ENCODE assay signal across 19 cellular contexts in the genomic region with DNA sequence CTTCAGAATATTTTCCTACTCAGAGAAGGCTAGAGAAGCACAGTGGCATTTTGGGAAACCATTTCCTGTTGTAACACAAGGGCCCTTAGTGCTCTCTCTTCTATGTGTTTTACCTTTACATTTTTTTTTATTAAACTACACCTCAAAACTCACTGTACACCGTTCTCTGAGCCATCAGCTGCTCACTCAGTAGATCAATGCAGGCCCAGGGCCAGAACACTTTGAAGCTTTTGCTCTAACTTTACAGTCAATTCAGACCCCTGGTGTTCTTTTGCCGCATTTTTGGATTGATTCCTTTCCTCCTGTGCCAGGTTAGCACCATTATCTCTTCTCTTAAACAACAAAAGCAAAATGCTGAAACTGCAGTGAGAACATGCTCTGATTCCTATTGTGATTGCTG.
DNase-seq lines count a peak whose midpoint lies in the region; ATAC-seq and TF ChIP-seq lines count a peak whose summit lies in the region.
"Had no signal": no experiment of that assay in that cellular context is flagged by ENCODE, and none has a peak within 500 bp of the region (broad histone marks: within the 10 kb centered on the region; RNA-seq: fewer than 3 reads in every experiment).

No MANE protein-coding gene starts in this region.

- H3K9me3 ChIP-seq in IMR-90 (ENCODE audit: control insufficient read depth, insufficient read depth, low read length) (no peaks in the 10 kb centered on the region), osteoblast (ENCODE audit: low read depth, low read length) (no peaks in the 10 kb centered on the region), right cardiac atrium (ENCODE audit: control insufficient read depth, low read length) (no peaks in the 10 kb centered on the region), WERI-Rb-1 (ENCODE audit: severe bottlenecking) (no peaks in the 10 kb centered on the region)
- H3K9me3 ChIP-seq: BLaER1, Caco-2, Peyer's patch had no signal

- H4K91ac ChIP-seq in IMR-90 (ENCODE audit: insufficient read depth, low read depth, low read length) = no peak overlapping the region

- H3K4ac ChIP-seq in IMR-90 (ENCODE audit: low read depth, low read length) = 0 out of 2 replicates have a peak overlapping the region, but pooled peaks have one; percentile 7

- H3K9ac ChIP-seq in IMR-90 (ENCODE audit: low read depth, low read length) = no peak overlapping the region
- H3K9ac ChIP-seq: BLaER1 had no signal

- H2AK5ac ChIP-seq in IMR-90 (ENCODE audit: low read depth, low read length) = no peak overlapping the region

- H2BK120ac ChIP-seq in IMR-90 (ENCODE audit: low read depth, low read length) = no peak overlapping the region; the same call in 1 of the 2 replicates

- H2BK5ac ChIP-seq in IMR-90 (ENCODE audit: low read depth, low read length, poor library complexity, severe bottlenecking) = no peak overlapping the region

- intact Hi-C loops in IMR-90 (cut with micrococcal nuclease) (no loop called here), left colon (cut with DNase I, micrococcal nuclease) (no loop called here), right cardiac atrium (cut with DNase I) (no loop called here)

- H4K20me1 ChIP-seq in IMR-90 (ENCODE audit: insufficient read depth, low read length) (no peaks in the 10 kb centered on the region), osteoblast (ENCODE audit: insufficient read depth, low read length) (no peaks in the 10 kb centered on the region)
- H4K20me1 ChIP-seq: BLaER1 had no signal

- H3K4me3 ChIP-seq in IMR-90 (ENCODE audit: insufficient read depth, low read depth, low read length) (no peak overlapping the region), astrocyte of the cerebellum (ENCODE audit: low read depth, low read length) (no peak overlapping the region), osteoblast (ENCODE audit: insufficient read depth, low read length) (no peak overlapping the region), right cardiac atrium (ENCODE audit: low read length) (no peak overlapping the region), WERI-Rb-1 (ENCODE audit: low read depth, low read length) (no peak overlapping the region)
- H3K4me3 ChIP-seq: BLaER1, GM12878, Peyer's patch had no signal

- ATAC-seq in IMR-90 (ENCODE audit: low read depth) (no peak), left colon (peak; percentile 7), right cardiac atrium (no peak)
- ATAC-seq: GM12878, SK-N-SH treated with all-trans-retinoic acid at 6 μM for 48 hours had no signal

- H3K9me1 ChIP-seq in IMR-90 (ENCODE audit: insufficient read depth, low read length) = peaks cover 4% of the 10 kb centered on the region; the same call in 1 of the 2 replicates

- H2AK9ac ChIP-seq in IMR-90 (replicated peaks; ENCODE audit: low read depth, low read length, poor library complexity) = no peak overlapping the region

- no peaks in the 10 kb centered on the region for H3K27me3 ChIP-seq in IMR-90 (ENCODE audit: control insufficient read depth, insufficient read depth, low read length)
- no peaks in the 10 kb centered on the region for H3K27me3 ChIP-seq in osteoblast (ENCODE audit: insufficient read depth, low read length)
- no peaks in the 10 kb centered on the region for H3K27me3 ChIP-seq in right cardiac atrium (ENCODE audit: control insufficient read depth, insufficient read depth)
- H3K27me3 ChIP-seq in WERI-Rb-1 (ENCODE audit: insufficient read depth, low read depth, severe bottlenecking) = no peaks in the 10 kb centered on the region
- H3K27me3 ChIP-seq: BLaER1, Peyer's patch had no signal

- TF ChIP-seq CTCF in IMR-90 (conservative IDR thresholded peaks at IDR 0.05; ENCODE audit: low read depth, low read length) (no peak), astrocyte of the cerebellum (IDR thresholded peaks at IDR 0.05; ENCODE audit: low read depth, low read length, missing control alignments) (no peak), osteoblast (IDR thresholded peaks at IDR 0.05; ENCODE audit: extremely low read depth, low read depth, low read length) (no peak), WERI-Rb-1 (IDR thresholded peaks at IDR 0.05; ENCODE audit: low read depth, low read length) (no peak)

- H4K8ac ChIP-seq in IMR-90 (ENCODE audit: low read depth in 2 of 2, low read length in 2 of 2) = no peak overlapping the region

- peaks cover 6% of the 10 kb centered on the region for H3K4me1 ChIP-seq in IMR-90 (ENCODE audit: control insufficient read depth, insufficient read depth, low read length)
- peaks cover 3% of the 10 kb centered on the region for H3K4me1 ChIP-seq in osteoblast (ENCODE audit: insufficient read depth, low read length)
- no peaks in the 10 kb centered on the region for H3K4me1 ChIP-seq in right cardiac atrium (ENCODE audit: control insufficient read depth, insufficient read depth, low read length)
- H3K4me1 ChIP-seq: BLaER1, Caco-2 had no signal

- TF ChIP-seq POLR2A in IMR-90 (IDR thresholded peaks at IDR 0.05; ENCODE audit: low read depth, low read length) = no peak

- POLR2A ChIA-PET in IMR-90 (lab: Charles Lee; ENCODE audit: unreplicated experiment) = no interaction called here

- H3K23ac ChIP-seq in IMR-90 (ENCODE audit: low read depth, low read length) = no peak overlapping the region

- no peak overlapping the region for H3K56ac ChIP-seq in IMR-90 (ENCODE audit: extremely low read depth, insufficient read depth, low read length)

- no peak for TF ChIP-seq RAD21 in IMR-90 (IDR thresholded peaks at IDR 0.05; ENCODE audit: low read length)

- H3K36me3 ChIP-seq in IMR-90 (ENCODE audit: control insufficient read depth, insufficient read depth, low read length) (no peaks in the 10 kb centered on the region), osteoblast (ENCODE audit: insufficient read depth, low read length) (no peaks in the 10 kb centered on the region), WERI-Rb-1 (no peaks in the 10 kb centered on the region)
- H3K36me3 ChIP-seq: BLaER1, Peyer's patch had no signal

- WGBS in IMR-90 (ENCODE audit: extremely low coverage in 2 of 2, insufficient read length in 1 of 2), 2 experiments = no CpG with 5 or more reads among the region's 2 CpGs
- WGBS in right cardiac atrium = 70% methylated on average over 2 of the region's 2 CpGs

- H3K4me2 ChIP-seq in IMR-90 (ENCODE audit: low read depth, low read length) (no peak overlapping the region), osteoblast (ENCODE audit: insufficient read depth, low read length) (no peak overlapping the region)
- H3K4me2 ChIP-seq: BLaER1 had no signal

- no peaks in the 10 kb centered on the region for H3K79me1 ChIP-seq in IMR-90 (ENCODE audit: low read depth in 1 of 2, low read length in 2 of 2)

- H3K79me2 ChIP-seq in osteoblast (ENCODE audit: insufficient read depth, low read length) = no peaks in the 10 kb centered on the region

- DNase-seq in IMR-90 = no peak
- DNase-seq in astrocyte of the cerebellum (ENCODE audit: low read depth) = peak; percentile 9
- no peak for DNase-seq in left colon
- no peak for DNase-seq in osteoblast (ENCODE audit: insufficient read length, low spot score, missing footprints)
- no peak for DNase-seq in right cardiac atrium
- DNase-seq in C1 segment of cervical spinal cord (lab: John Stamatoyannopoulos, UW) = no peak
- DNase-seq in WERI-Rb-1 = no peak
- DNase-seq: Caco-2; CD4-positive, alpha-beta memory T cell; DND-41; MV-4-11; NCI-H1417; NCI-H187; NCI-H510A; NK-92 treated with Interleukin-12 subunit alpha and Interleukin-12 subunit beta, amount 100 ng/mL, for 24 hours; Peyer's patch had no signal

- H2BK15ac ChIP-seq in IMR-90 (ENCODE audit: low read depth, low read length) = no peak overlapping the region

- H2BK20ac ChIP-seq in IMR-90 (ENCODE audit: low read depth, low read length) = no peak overlapping the region

- in situ Hi-C loops in IMR-90 (cut with MboI; ENCODE audit: low sequenced_read_pairs) (no loop called here), astrocyte of the cerebellum (cut with HindIII; ENCODE audit: low sequenced_read_pairs) (no loop called here)

- H2AFZ ChIP-seq in IMR-90 (replicated peaks; ENCODE audit: low read length, poor library complexity) (no peak overlapping the region), osteoblast (ENCODE audit: low read length) (peak overlapping the region; percentile 31)

- H3K27ac ChIP-seq in IMR-90 (ENCODE audit: insufficient read depth, low read length) (no peak overlapping the region), osteoblast (ENCODE audit: low read depth, low read length) (no peak overlapping the region), right cardiac atrium (ENCODE audit: low read length) (no peak overlapping the region), WERI-Rb-1 (no peak overlapping the region)
- H3K27ac ChIP-seq: BLaER1, Peyer's patch had no signal

- peak overlapping the region; percentile 0; the same call in 1 of the 2 replicates for H4K5ac ChIP-seq in IMR-90 (ENCODE audit: low read depth, low read length)

- dilution Hi-C loops in IMR-90 (cut with HindIII; ENCODE audit: low sequenced_read_pairs, unreplicated experiment) = no loop called here

- BruUV-seq in IMR-90 (replicated peaks; lab: Mats Ljungman, UMichigan) = no TSS peak

- CTCF ChIA-PET in IMR-90 (lab: Yijun Ruan, JAX) = no interaction called here

- H3K18ac ChIP-seq in IMR-90 (ENCODE audit: low read depth, low read length) = 0 out of 2 replicates have a peak overlapping the region, but pooled peaks have one; percentile 35

- no peak overlapping the region for H3K14ac ChIP-seq in IMR-90 (replicated peaks; ENCODE audit: low read depth, low read length)

TF ChIP-seq in IMR-90, 13 proteins besides CTCF, POLR2A, EP300 and RAD21:
- no peak for TF ChIP-seq CHD1 (IDR thresholded peaks at IDR 0.05; ENCODE audit: low read depth, low read length)
- TF ChIP-seq MXI1 (IDR thresholded peaks at IDR 0.05; ENCODE audit: borderline replicate concordance, low read depth, low read length) = no peak
- no peak for TF ChIP-seq MAFK (IDR thresholded peaks at IDR 0.05; ENCODE audit: low read depth, low read length)
- TF ChIP-seq NFE2L2 (IDR thresholded peaks at IDR 0.05; ENCODE audit: low read depth, low read length) = no peak
- no peak for TF ChIP-seq CEBPB (IDR thresholded peaks at IDR 0.05; ENCODE audit: low read depth, low read length)
TF ChIP-seq in IMR-90: peak in this region for 0.
